ENCODE assay signal across 24 cellular contexts in the genomic region with DNA sequence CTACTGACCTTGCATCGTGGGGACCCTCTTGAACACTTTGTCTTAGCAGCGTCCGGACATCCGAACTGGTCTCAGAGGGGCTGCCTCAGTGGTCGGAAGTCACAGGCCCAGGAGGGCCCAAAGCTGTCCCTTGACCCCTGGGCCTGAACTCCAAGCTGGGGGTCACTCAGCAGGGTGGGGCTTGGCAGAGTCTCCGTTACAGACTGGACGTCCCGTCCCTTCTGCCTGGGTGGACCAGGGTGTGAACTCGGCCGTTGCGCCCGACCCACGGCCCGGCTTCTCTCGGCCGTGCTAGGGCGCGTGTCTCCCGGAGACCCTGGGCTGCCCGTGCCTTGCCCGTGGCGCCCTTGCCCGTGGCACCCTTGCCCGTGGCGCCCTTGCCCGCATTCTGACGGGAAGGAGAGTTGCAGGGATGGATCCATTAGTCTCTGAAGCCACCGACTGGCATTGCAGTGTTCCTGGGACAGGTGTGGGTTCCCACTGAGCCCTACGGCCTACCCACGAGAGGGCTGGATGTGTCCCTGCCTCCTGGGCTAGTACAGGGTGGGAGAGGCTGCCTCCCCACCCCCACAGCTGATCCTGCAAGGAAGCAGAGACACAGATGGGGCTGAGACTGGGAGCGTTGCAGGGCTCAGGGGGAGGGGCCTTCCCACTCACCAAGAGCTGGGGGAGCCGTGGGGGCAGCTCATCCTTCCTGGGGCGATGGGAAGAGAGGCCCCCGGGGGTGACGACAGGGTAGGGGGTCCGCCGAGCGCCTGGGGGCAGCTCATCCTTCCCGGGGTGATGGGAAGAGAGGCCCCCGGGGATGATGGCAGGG. TPM values are rescaled to one million over a fixed set of nuclear protein-coding genes. Genes with fewer than 3 reads are reported as not detected.
A peak's percentile ranks its signal among the peaks of the same experiment; 100 is the strongest.
DNase-seq lines count a peak whose midpoint lies in the region; ATAC-seq and TF ChIP-seq lines count a peak whose summit lies in the region.
"Had no signal": no experiment of that assay in that cellular context is flagged by ENCODE, and none has a peak within 500 bp of the region (broad histone marks: within the 10 kb centered on the region; RNA-seq: fewer than 3 reads in every experiment).

No MANE protein-coding gene starts in this region.

- H3K4me3 Mint-ChIP-seq in immature natural killer cell: no peak overlapping the region
- H3K4me3 Mint-ChIP-seq: neural crest cell had no signal

- no peaks in the 10 kb centered on the region for H3K27me3 ChIP-seq in A673 (replicated peaks; ENCODE audit: insufficient read depth, low read depth, low read length, poor library complexity)
- no peaks in the 10 kb centered on the region for H3K27me3 ChIP-seq in Panc1 (ENCODE audit: control insufficient read depth, insufficient read depth, low read length)
- peaks cover 89% of the 10 kb centered on the region for H3K27me3 ChIP-seq in left ventricle myocardium inferior (ENCODE audit: low read depth)
- H3K27me3 ChIP-seq in rectal smooth muscle tissue (ENCODE audit: control insufficient read depth, insufficient read depth, low read length): peaks cover 23% of the 10 kb centered on the region
- H3K27me3 ChIP-seq in aorta (ENCODE audit: control insufficient read depth in 1 of 2, insufficient read depth in 2 of 2, low read length in 1 of 2): no peaks in the 10 kb centered on the region

- H3K27me3 Mint-ChIP-seq in immature natural killer cell (ENCODE audit: low read depth in 3 of 3): peaks cover 2 to 6% (median 4%) of the 10 kb centered on the region in 3 donors

- in situ Hi-C loops in Panc1 (cut with HindIII; ENCODE audit: low pct_unique_long_range_greater_than_20kb, low sequenced_read_pairs): no loop called here

- no peaks in the 10 kb centered on the region for H3K36me3 Mint-ChIP-seq in immature natural killer cell

- ATAC-seq in Panc1 (no peak), aorta (ENCODE audit: low FRiP score) (no peak)
- ATAC-seq: K562 had no signal

- H3K4me1 ChIP-seq in A673 (ENCODE audit: insufficient read depth, low read length, poor library complexity, severe bottlenecking) (peaks cover 52% of the 10 kb centered on the region), Panc1 (ENCODE audit: control insufficient read depth, insufficient read depth, low read length) (peaks cover 56% of the 10 kb centered on the region), left ventricle myocardium inferior (peaks cover 53% of the 10 kb centered on the region), rectal smooth muscle tissue (ENCODE audit: control insufficient read depth, insufficient read depth, low read length) (peaks cover 68% of the 10 kb centered on the region), aorta (ENCODE audit: control insufficient read depth in 1 of 2, insufficient read depth in 2 of 2, low read length in 2 of 2) (no peaks in the 10 kb centered on the region)

- BruUV-seq in A673 (replicated peaks; lab: Mats Ljungman, UMichigan) (no TSS peak), Panc1 (replicated peaks; lab: Mats Ljungman, UMichigan) (no TSS peak)

- H3K4me3 ChIP-seq in A673 (ENCODE audit: low read depth, low read length, poor library complexity, severe bottlenecking): no peak overlapping the region
- no peak overlapping the region for H3K4me3 ChIP-seq in Panc1 (ENCODE audit: low read depth in 2 of 2, low read length in 2 of 2)
- peak overlapping the region; percentile 33 for H3K4me3 ChIP-seq in left ventricle myocardium inferior
- no peak overlapping the region for H3K4me3 ChIP-seq in rectal smooth muscle tissue (ENCODE audit: low read length)
- H3K4me3 ChIP-seq in aorta (ENCODE audit: low read length in 2 of 2): no peak overlapping the region
- H3K4me3 ChIP-seq: K562 had no signal

- no peak overlapping the region for H3K27ac Mint-ChIP-seq in immature natural killer cell

- H3K9ac ChIP-seq in rectal smooth muscle tissue (ENCODE audit: low read length): peak overlapping the region; percentile 4

- TF ChIP-seq CTCF in A673 (conservative IDR thresholded peaks at IDR 0.05; ENCODE audit: low read depth, low read length): no peak
- no peak for TF ChIP-seq CTCF in Panc1 (IDR thresholded peaks at IDR 0.05)
- no peak for TF ChIP-seq CTCF in left ventricle myocardium inferior (IDR thresholded peaks at IDR 0.05; ENCODE audit: borderline replicate concordance)

- no peaks in the 10 kb centered on the region for H3K36me3 ChIP-seq in A673 (ENCODE audit: insufficient read depth, low read length, poor library complexity, severe bottlenecking)
- H3K36me3 ChIP-seq in Panc1 (ENCODE audit: control insufficient read depth, insufficient read depth, low read length): no peaks in the 10 kb centered on the region
- no peaks in the 10 kb centered on the region for H3K36me3 ChIP-seq in left ventricle myocardium inferior
- no peaks in the 10 kb centered on the region for H3K36me3 ChIP-seq in rectal smooth muscle tissue (ENCODE audit: control insufficient read depth, insufficient read depth, low read length)
- H3K36me3 ChIP-seq in aorta (ENCODE audit: control insufficient read depth in 1 of 2, insufficient read depth in 2 of 2, low read length in 1 of 2): no peaks in the 10 kb centered on the region
- H3K36me3 ChIP-seq: breast epithelium had no signal

- CTCF ChIA-PET in A673 (lab: Charles Lee): no interaction called here
- CTCF ChIA-PET in Panc1 (lab: Charles Lee): interaction anchor here (0.7 to 1.2 kb wide), 2 partner anchors 31 to 58 kb away, joined by 3 to 5 read pairs; no protein-coding TSS in a partner anchor

- intact Hi-C loops in A673 (cut with micrococcal nuclease; ENCODE audit: unreplicated experiment): no loop called here
- intact Hi-C loops in Panc1 (cut with micrococcal nuclease; ENCODE audit: unreplicated experiment): no loop called here
- intact Hi-C loops in left ventricle myocardium inferior (cut with micrococcal nuclease): no loop called here
- intact Hi-C loops in aorta (cut with DNase I): loop anchor here in 1 of 2 donors (2.0 kb wide), 1 partner anchor 25 kb away; no protein-coding TSS in a partner anchor

- no peak for DNase-seq in A673 (ENCODE audit: low spot score)
- no peak for DNase-seq in Panc1 (ENCODE audit: low read depth, low spot score)
- DNase-seq in left ventricle myocardium inferior: peak; percentile 67
- DNase-seq in aorta: no peak
- DNase-seq in SHP77 treated with DMSO at 0.1 percent for 48 hours (lab: John Stamatoyannopoulos, UW): no peak
- DNase-seq in cerebellar nuclear complex (lab: John Stamatoyannopoulos, UW): no peak
- no peak for DNase-seq in immature natural killer cell
- DNase-seq: activated CD4-positive, alpha-beta T cell treated with anti-CD3 and anti-CD28 coated beads, Interleukin-2, amount 50 U/mL, for 48 hours; activated gamma-delta T cell; dermis blood vessel endothelial cell; DMS153; GDM1; kidney glomerular epithelial cell; midbrain; NCI-H748 treated with DMSO at 0.1 percent for 48 hours; OCI-M1; SIG-M5; stimulated activated CD4-positive, alpha-beta T cell treated with anti-CD3 and anti-CD28 coated beads, Interleukin-4, amount 100 ng/mL, for 4 hours had no signal

- H3K27ac ChIP-seq in A673 (ENCODE audit: low read depth, low read length, poor library complexity, severe bottlenecking) (peak overlapping the region; percentile 45), Panc1 (ENCODE audit: low read length) (0 out of 2 replicates have a peak overlapping the region, but pooled peaks have one; percentile 39), left ventricle myocardium inferior (replicated peaks) (peak overlapping the region; percentile 80), rectal smooth muscle tissue (ENCODE audit: low read depth, low read length) (peak overlapping the region; percentile 97), aorta (ENCODE audit: low read depth in 1 of 2, low read length in 2 of 2) (no peak overlapping the region)
- H3K27ac ChIP-seq: C4-2B, VCaP had no signal

- H3K4me1 Mint-ChIP-seq in immature natural killer cell: peaks cover 0 to 2% of the 10 kb centered on the region in 2 donors

- no peaks in the 10 kb centered on the region for H3K9me3 Mint-ChIP-seq in immature natural killer cell
- H3K9me3 Mint-ChIP-seq: neural crest cell had no signal

- POLR2A ChIA-PET in A673 (lab: Charles Lee; ENCODE audit: low non-redundant PET) (interaction anchor here (0.6 kb wide), 1 partner anchor 520 kb away, joined by 10 read pairs; a partner anchor contains a TSS), Panc1 (lab: Charles Lee) (no interaction called here)

- WGBS in aorta, 2 donors: 88 to 89% methylated on average over 37 to 40 of the region's 40 CpGs

- no peaks in the 10 kb centered on the region for H3K9me3 ChIP-seq in A673 (ENCODE audit: low read depth, low read length, poor library complexity, severe bottlenecking)
- H3K9me3 ChIP-seq in Panc1 (ENCODE audit: control insufficient read depth, insufficient read depth, low read depth, low read length): no peaks in the 10 kb centered on the region
- no peaks in the 10 kb centered on the region for H3K9me3 ChIP-seq in left ventricle myocardium inferior (replicated peaks)
- H3K9me3 ChIP-seq in aorta (ENCODE audit: control insufficient read depth, low read length): no peaks in the 10 kb centered on the region
- H3K9me3 ChIP-seq: breast epithelium had no signal

RNA-seq across cellular contexts. Expression of a gene that starts 4.9 kb away (rescaled TPM):
- total RNA-seq in A673 (2021): 19.7 and 25.0 TPM in 2 replicates
- total RNA-seq in Panc1 (2021; ENCODE audit: unreplicated experiment): 31.1 TPM
- polyA plus RNA-seq in Panc1 (2012; ENCODE audit: insufficient read length): 40.3 TPM
- 2.5 TPM for total RNA-seq in left ventricle myocardium inferior
- 10 to 100 TPM in 1 of 2 donors, 1 to 10 TPM in 1; 8.9 to 17.8 TPM for total RNA-seq in aorta
- 10 to 100 TPM in 1 of 2 donors, 1 to 10 TPM in 1; 1.3 to 10.7 TPM for polyA plus RNA-seq in aorta
- polyA plus RNA-seq in immature natural killer cell: under 1 TPM in 1 of 3 donors, not detected in 2; 0.22 TPM

Comparison
In these comparisons a context has a peak if more than half of its experiments do, and no peak if none do; other contexts are left out.
1. H3K27ac ChIP-seq: peak in A673 (single experiment), Panc1 (single experiment), left ventricle myocardium inferior (single experiment) and rectal smooth muscle tissue (single experiment); none in aorta (0 of 2).